Comparison of ENCODE assay signal across 20 cellular contexts in genomic region chr3:55500555-55501340, GRCh38. TPM values are rescaled to one million over a fixed set of nuclear protein-coding genes. Genes with fewer than 3 reads are reported as not detected.
DNase-seq lines count a peak whose midpoint lies in the region; ATAC-seq, FAIRE-seq and TF ChIP-seq lines count a peak whose summit lies in the region.
"Had no signal": no experiment of that assay in that cellular context is flagged by ENCODE, and none has a peak within 500 bp of the region (broad histone marks: within the 10 kb centered on the region; RNA-seq: fewer than 3 reads in every experiment).

No MANE protein-coding gene starts in this region.

- CTCF ChIA-PET in mammary epithelial cell (lab: Charles Lee; ENCODE audit: low non-redundant PET): no interaction called here
- CTCF ChIA-PET in MCF 10A (lab: Yijun Ruan, JAX): interaction anchor here (0.5 to 0.8 kb wide), 4 partner anchors 296 to 646 kb away, joined by 3 read pairs; no protein-coding TSS in a partner anchor
- CTCF ChIA-PET in HepG2 (lab: Yijun Ruan, JAX; ENCODE audit: low intra/inter-chr PET ratio, low total read pairs): no interaction called here
- CTCF ChIA-PET in activated CD8-positive, alpha-beta memory T cell treated with anti-CD3 and anti-CD28 coated beads, Interleukin-2, amount 10 ng/mL, durations not matched to agents 7 days and 5 days (lab: Charles Lee): no interaction called here

- H3K27me3 ChIP-seq in mammary epithelial cell (ENCODE audit: insufficient read depth, low read length): no peaks in the 10 kb centered on the region
- no peaks in the 10 kb centered on the region for H3K27me3 ChIP-seq in keratinocyte (ENCODE audit: control insufficient read depth, extremely low read depth, insufficient read depth, low read length)
- H3K27me3 ChIP-seq in HepG2 (ENCODE audit: control insufficient read depth in 1 of 2, insufficient read depth in 2 of 2, low read length in 2 of 2): no peaks in the 10 kb centered on the region
- H3K27me3 ChIP-seq: BE2C had no signal

- no peak overlapping the region for H3K4me3 ChIP-seq in mammary epithelial cell (replicated peaks in 1 of 3; ENCODE audit: insufficient read depth in 1 of 3, low read depth in 2 of 3, low read length in 3 of 3)
- no peak overlapping the region for H3K4me3 ChIP-seq in keratinocyte (ENCODE audit: control insufficient read depth in 2 of 3, extremely low read depth in 1 of 3, insufficient read depth in 2 of 3, low read depth in 1 of 3, low read length in 3 of 3)
- H3K4me3 ChIP-seq in HepG2 (replicated peaks in 1 of 3; ENCODE audit: insufficient read depth in 1 of 3, low read depth in 2 of 3, low read length in 3 of 3): no peak overlapping the region

- H3K36me3 Mint-ChIP-seq in MCF 10A (ENCODE audit: insufficient read depth, unreplicated experiment): no peaks in the 10 kb centered on the region
- no peaks in the 10 kb centered on the region for H3K36me3 Mint-ChIP-seq in activated CD8-positive, alpha-beta memory T cell treated with anti-CD3 and anti-CD28 coated beads, Interleukin-2, amount 10 ng/mL, durations not matched to agents 7 days and 5 days
- H3K36me3 Mint-ChIP-seq: CD4-positive, alpha-beta memory T cell had no signal

- H3K4me1 ChIP-seq in mammary epithelial cell (ENCODE audit: insufficient read depth, low read length) (no peaks in the 10 kb centered on the region), keratinocyte (ENCODE audit: control insufficient read depth, extremely low read depth, insufficient read depth, low read length) (peaks cover 15% of the 10 kb centered on the region), HepG2 (ENCODE audit: insufficient read depth, low read length) (no peaks in the 10 kb centered on the region)
- H3K4me1 ChIP-seq: BE2C had no signal

- intact Hi-C loops in mammary epithelial cell (cut with micrococcal nuclease): no loop called here
- intact Hi-C loops in MCF 10A (cut with micrococcal nuclease): no loop called here
- intact Hi-C loops in HepG2 (cut with micrococcal nuclease; ENCODE audit: unreplicated experiment): no loop called here

- POLR2A ChIA-PET in MCF 10A (lab: Yijun Ruan, JAX) (interaction anchor here (1.1 kb wide), 1 partner anchor 14 kb away, joined by 6 read pairs; no protein-coding TSS in a partner anchor), HepG2 (lab: Yijun Ruan, JAX) (no interaction called here)

- no peaks in the 10 kb centered on the region for H3K9me3 Mint-ChIP-seq in MCF 10A (ENCODE audit: unreplicated experiment)
- no peaks in the 10 kb centered on the region for H3K9me3 Mint-ChIP-seq in activated CD8-positive, alpha-beta memory T cell treated with anti-CD3 and anti-CD28 coated beads, Interleukin-2, amount 10 ng/mL, durations not matched to agents 7 days and 5 days (ENCODE audit: low read depth)

- WGBS in mammary epithelial cell (ENCODE audit: low coverage, missing lambda C conversion rate): 75% methylated on average over 5 of the region's 5 CpGs
- 10% methylated on average over 5 of the region's 5 CpGs for WGBS in HepG2 (ENCODE audit: low lambda C conversion rate)

- H3K4me3 Mint-ChIP-seq in MCF 10A (ENCODE audit: unreplicated experiment): no peak overlapping the region
- H3K4me3 Mint-ChIP-seq in activated CD8-positive, alpha-beta memory T cell treated with anti-CD3 and anti-CD28 coated beads, Interleukin-2, amount 10 ng/mL, durations not matched to agents 7 days and 5 days: no peak overlapping the region
- H3K4me3 Mint-ChIP-seq: CD4-positive, alpha-beta memory T cell had no signal

- H2AFZ ChIP-seq in mammary epithelial cell (ENCODE audit: low read depth, low read length) (no peak overlapping the region), keratinocyte (ENCODE audit: control insufficient read depth, low read length) (no peak overlapping the region), HepG2 (ENCODE audit: low read length) (no peak overlapping the region)

- H3K4me2 ChIP-seq in mammary epithelial cell (ENCODE audit: insufficient read depth, low read depth, low read length) (no peak overlapping the region), keratinocyte (ENCODE audit: control insufficient read depth, extremely low read depth, insufficient read depth, low read depth, low read length) (peak overlapping the region; percentile 25), HepG2 (ENCODE audit: low read depth, low read length) (no peak overlapping the region)

- no peak overlapping the region for H3K27ac Mint-ChIP-seq in MCF 10A (ENCODE audit: low read depth, unreplicated experiment)
- no peak overlapping the region for H3K27ac Mint-ChIP-seq in activated CD8-positive, alpha-beta memory T cell treated with anti-CD3 and anti-CD28 coated beads, Interleukin-2, amount 10 ng/mL, durations not matched to agents 7 days and 5 days
- H3K27ac Mint-ChIP-seq: CD4-positive, alpha-beta memory T cell had no signal

- BruUV-seq in mammary epithelial cell (replicated peaks; lab: Mats Ljungman, UMichigan) (no TSS peak), MCF 10A (replicated peaks; lab: Mats Ljungman, UMichigan) (no TSS peak), HepG2 (replicated peaks; lab: Mats Ljungman, UMichigan) (no TSS peak)

- FAIRE-seq in keratinocyte (lab: Jason Lieb, UNC): peak; percentile 84
- FAIRE-seq in HepG2 (lab: Jason Lieb, UNC): no peak
- FAIRE-seq: GM12891, H54 had no signal

- dilution Hi-C loops in mammary epithelial cell (cut with HindIII; ENCODE audit: low sequenced_read_pairs) (no loop called here), keratinocyte (cut with MboI; ENCODE audit: extremely low pct_ligation_motif_present, low sequenced_read_pairs) (no loop called here)

- H4K20me1 ChIP-seq in mammary epithelial cell (ENCODE audit: insufficient read depth, low read length) (no peaks in the 10 kb centered on the region), keratinocyte (ENCODE audit: control insufficient read depth, extremely low read depth, insufficient read depth, low read length) (no peaks in the 10 kb centered on the region), HepG2 (ENCODE audit: insufficient read depth, low read length) (no peaks in the 10 kb centered on the region)

- no peak for TF ChIP-seq RAD21 in HepG2 (CRISPR knock-in tag; IDR thresholded peaks at IDR 0.05)

- TF ChIP-seq POLR2A in HepG2 (IDR thresholded peaks at IDR 0.05; ENCODE audit: insufficient read depth in 1 of 2, low read depth in 2 of 2, low read length in 2 of 2): no peak

- DNase-seq in mammary epithelial cell (peak; percentile 67), MCF 10A (ENCODE audit: unreplicated experiment) (no peak), amniotic epithelial cell (ENCODE audit: low read depth) (peak; percentile 93), keratinocyte (ENCODE audit: low read depth, low spot score) (no peak), HepG2 (ENCODE audit: low spot score) (no peak)
- no peak for DNase-seq in activated CD8-positive, alpha-beta memory T cell treated with anti-CD3 and anti-CD28 coated beads, Interleukin-2, amount 50 U/mL, for 48 hours
- DNase-seq in activated CD8-positive, alpha-beta memory T cell treated with anti-CD3 and anti-CD28 coated beads, Interleukin-2, amount 10 ng/mL, durations not matched to agents 7 days and 5 days: no peak
- DNase-seq: BE2C; Calu3; CD4-positive, alpha-beta memory T cell; DMS53; Kasumi-1; NCI-H187; NCI-H226; NCI-H524 treated with DMSO at 0.1 percent for 48 hours; SIG-M5 had no signal

- ATAC-seq in HepG2 (no peak), HG03520 (IDR thresholded peaks at IDR 0.05; ENCODE audit: unreplicated experiment) (no peak)
- ATAC-seq in activated CD8-positive, alpha-beta memory T cell treated with anti-CD3 and anti-CD28 coated beads, Interleukin-2, amount 10 ng/mL, durations not matched to agents 7 days and 5 days: no peak

- H3K9ac ChIP-seq in mammary epithelial cell (ENCODE audit: insufficient read depth, low read length): no peak overlapping the region
- H3K9ac ChIP-seq in keratinocyte (ENCODE audit: control insufficient read depth, extremely low read depth, insufficient read depth, low read length): no peak overlapping the region
- H3K9ac ChIP-seq in HepG2 (ENCODE audit: insufficient read depth, low read depth, low read length): no peak overlapping the region

- H3K9me3 ChIP-seq in mammary epithelial cell (replicated peaks; ENCODE audit: insufficient read depth, low read length): no peaks in the 10 kb centered on the region
- H3K9me3 ChIP-seq in keratinocyte (ENCODE audit: control insufficient read depth, low read depth, low read length): no peaks in the 10 kb centered on the region
- H3K9me3 ChIP-seq in HepG2 (ENCODE audit: low read length): no peaks in the 10 kb centered on the region
- H3K9me3 ChIP-seq: BE2C had no signal

- no peaks in the 10 kb centered on the region for H3K27me3 Mint-ChIP-seq in MCF 10A (ENCODE audit: insufficient read depth, unreplicated experiment)
- H3K27me3 Mint-ChIP-seq in activated CD8-positive, alpha-beta memory T cell treated with anti-CD3 and anti-CD28 coated beads, Interleukin-2, amount 10 ng/mL, durations not matched to agents 7 days and 5 days: no peaks in the 10 kb centered on the region

- H3K4me1 Mint-ChIP-seq in MCF 10A (ENCODE audit: insufficient read depth, unreplicated experiment): no peaks in the 10 kb centered on the region
- H3K4me1 Mint-ChIP-seq in activated CD8-positive, alpha-beta memory T cell treated with anti-CD3 and anti-CD28 coated beads, Interleukin-2, amount 10 ng/mL, durations not matched to agents 7 days and 5 days: no peaks in the 10 kb centered on the region
- H3K4me1 Mint-ChIP-seq: CD4-positive, alpha-beta memory T cell had no signal

- no peak overlapping the region for H3K27ac ChIP-seq in mammary epithelial cell (ENCODE audit: insufficient read depth, low read depth, low read length)
- H3K27ac ChIP-seq in keratinocyte (ENCODE audit: control insufficient read depth, insufficient read depth, low read length): peak overlapping the region; percentile 4
- H3K27ac ChIP-seq in HepG2 (ENCODE audit: extremely low read length, insufficient read depth, low read length): no peak overlapping the region
- H3K27ac ChIP-seq: 22Rv1 had no signal

- H3K9me1 ChIP-seq in keratinocyte (ENCODE audit: control insufficient read depth, extremely low read depth, insufficient read depth, low read length): no peaks in the 10 kb centered on the region

- in situ Hi-C loops in mammary epithelial cell (cut with MboI; ENCODE audit: low sequenced_read_pairs in 2 of 2): no loop called here
- in situ Hi-C loops in HepG2 (cut with HindIII; ENCODE audit: extremely low pct_ligation_motif_present, low pct_unique_long_range_greater_than_20kb): no loop called here

- no peak for TF ChIP-seq CTCF in mammary epithelial cell (conservative IDR thresholded peaks at IDR 0.05 in 1 of 2, IDR thresholded peaks at IDR 0.05 in 1 of 2; ENCODE audit: extremely low read depth in 1 of 2, insufficient read depth in 1 of 2, low read depth in 1 of 2, low read length in 2 of 2)
- TF ChIP-seq CTCF in MCF 10A (IDR thresholded peaks at IDR 0.05; ENCODE audit: unreplicated experiment): no peak
- TF ChIP-seq CTCF in keratinocyte (optimal IDR thresholded peaks at IDR 0.05 in 1 of 3, IDR thresholded peaks at IDR 0.05 in 1 of 3, conservative IDR thresholded peaks at IDR 0.05 in 1 of 3; ENCODE audit: extremely low read depth in 1 of 3, insufficient read depth in 2 of 3, low read length in 3 of 3): no peak
- TF ChIP-seq CTCF in HepG2 (CRISPR knock-in tag; IDR thresholded peaks at IDR 0.05): no peak

- TF ChIP-seq EP300 in HepG2 (IDR thresholded peaks at IDR 0.05; ENCODE audit: low read depth in 2 of 2, low read length in 2 of 2): no peak
- TF ChIP-seq EP300 in HepG2 (CRISPR knock-in tag; IDR thresholded peaks at IDR 0.05; ENCODE audit: borderline replicate concordance): no peak

- H3K36me3 ChIP-seq in mammary epithelial cell (ENCODE audit: insufficient read depth, low read length): no peaks in the 10 kb centered on the region
- no peaks in the 10 kb centered on the region for H3K36me3 ChIP-seq in keratinocyte (ENCODE audit: control insufficient read depth in 2 of 2, extremely low read depth in 1 of 2, insufficient read depth in 2 of 2, low read length in 2 of 2)
- H3K36me3 ChIP-seq in HepG2 (replicated peaks in 1 of 2; ENCODE audit: control insufficient read depth in 1 of 2, insufficient read depth in 2 of 2, low read length in 2 of 2): no peaks in the 10 kb centered on the region
- H3K36me3 ChIP-seq: BE2C had no signal

- no peaks in the 10 kb centered on the region for H3K79me2 ChIP-seq in mammary epithelial cell (ENCODE audit: insufficient read depth, low read length)
- no peaks in the 10 kb centered on the region for H3K79me2 ChIP-seq in keratinocyte (ENCODE audit: control insufficient read depth, insufficient read depth, low read length)
- H3K79me2 ChIP-seq in HepG2 (ENCODE audit: insufficient read depth, low read length): no peaks in the 10 kb centered on the region

RNA-seq across cellular contexts. Expression of gene WNT5A, which starts 13.6 kb away (rescaled TPM):
- 10 to 100 TPM in 1 of 2 donors, 1 to 10 TPM in 1; 7.2 to 19.7 TPM for total RNA-seq in mammary epithelial cell
- polyA plus RNA-seq in mammary epithelial cell: 6.8 TPM
- polyA minus RNA-seq in mammary epithelial cell: 11.0 TPM
- 9.5 and 14.5 TPM in 2 replicates for total RNA-seq in MCF 10A (2022)
- polyA plus RNA-seq in keratinocyte: 7.1 to 18.7 TPM (median 9.4 TPM) in 3 replicates
- 4.0 TPM for polyA plus RNA-seq in keratinocyte (2011; ENCODE audit: low read depth)
- 3.9 and 4.5 TPM in 2 replicates for polyA plus RNA-seq in keratinocyte (2011; cell fraction: cytosol; rRNA removed)
- 16.4 and 17.6 TPM in 2 replicates for polyA plus RNA-seq in keratinocyte (2011; cell fraction: nucleus; rRNA removed)
- polyA plus RNA-seq in keratinocyte (2012; ENCODE audit: low replicate concordance): 4.5 and 16.4 TPM in 2 replicates
- polyA minus RNA-seq in keratinocyte: 14.8 to 31.6 TPM (median 18.3 TPM) in 3 replicates
- polyA minus RNA-seq in keratinocyte (2011; cell fraction: cytosol; rRNA and poly(A)+ RNA removed): 22.4 TPM
- polyA minus RNA-seq in keratinocyte (2011; cell fraction: nucleus; rRNA and poly(A)+ RNA removed): 45.5 TPM in 2 replicates
- total RNA-seq in HepG2 (2016; rRNA removed; fragmentation: Illumina TruSeq; extraction: Trizol): not detected in 2 replicates
- not detected in 2 replicates for total RNA-seq in HepG2 (2016; cell fraction: cytosol; rRNA removed; fragmentation: Illumina TruSeq; extraction: Trizol; ENCODE audit: low read depth)
- total RNA-seq in HepG2 (2016; cell fraction: insoluble cytoplasmic fraction; rRNA removed; fragmentation: Illumina TruSeq; extraction: Trizol): not detected in 2 replicates
- total RNA-seq in HepG2 (2016; cell fraction: membrane; rRNA removed; fragmentation: Illumina TruSeq; extraction: Trizol): not detected in 2 replicates
- not detected in 2 replicates for total RNA-seq in HepG2 (2016; cell fraction: nucleus; rRNA removed; fragmentation: Illumina TruSeq; extraction: Trizol)
- polyA plus RNA-seq in HepG2 (2011; rRNA removed): not detected in 2 replicates
- not detected in 2 replicates for polyA plus RNA-seq in HepG2 (2011; cell fraction: cytosol; rRNA removed)
- polyA plus RNA-seq in HepG2 (2011; cell fraction: nucleus; rRNA removed): not detected in 2 replicates
- polyA plus RNA-seq in HepG2 (2012): not detected in 2 replicates
- not detected in 2 replicates for polyA plus RNA-seq in HepG2 (2016; cell fraction: cytosol; fragmentation: Illumina TruSeq; extraction: Trizol; ENCODE audit: low read depth)
- not detected in 2 replicates for polyA plus RNA-seq in HepG2 (2016; cell fraction: insoluble cytoplasmic fraction; fragmentation: Illumina TruSeq; extraction: Trizol; ENCODE audit: low read depth)
- polyA plus RNA-seq in HepG2 (2016; cell fraction: membrane; fragmentation: Illumina TruSeq; extraction: Trizol; ENCODE audit: low read depth): not detected in 2 replicates
- polyA plus RNA-seq in HepG2 (2016; cell fraction: nucleus; fragmentation: Illumina TruSeq; extraction: Trizol; ENCODE audit: insufficient read depth, low read depth): not detected in 2 replicates
- polyA minus RNA-seq in HepG2 (2011; rRNA and poly(A)+ RNA removed; ENCODE audit: low replicate concordance): 39.6 TPM in 1 of 2 replicates, not detected in the other
- not detected in 2 replicates for polyA minus RNA-seq in HepG2 (2011; cell fraction: cytosol; rRNA and poly(A)+ RNA removed)
- not detected in 2 replicates for polyA minus RNA-seq in HepG2 (2011; cell fraction: nucleus; rRNA and poly(A)+ RNA removed)
- total RNA-seq in activated CD8-positive, alpha-beta memory T cell treated with anti-CD3 and anti-CD28 coated beads, Interleukin-2, amount 10 ng/mL, durations not matched to agents 7 days and 5 days: under 1 TPM in 1 of 2 experiments, not detected in 1; 0.16 TPM
- polyA plus RNA-seq: CD4-positive, alpha-beta memory T cell had no signal

Comparison
In these comparisons a context has a peak if more than half of its experiments do, and no peak if none do; other contexts are left out.
1. DNase-seq: peak in mammary epithelial cell (single experiment) and amniotic epithelial cell (single experiment); none in MCF 10A (single experiment), keratinocyte (single experiment), activated CD8-positive, alpha-beta memory T cell treated with anti-CD3 and anti-CD28 coated beads, Interleukin-2, amount 50 U/mL, for 48 hours (single experiment), HepG2 (single experiment) and activated CD8-positive, alpha-beta memory T cell treated with anti-CD3 and anti-CD28 coated beads, Interleukin-2, amount 10 ng/mL, durations not matched to agents 7 days and 5 days (single experiment).